1 cellular context compared by ENCODE assay signal in the genomic region with DNA sequence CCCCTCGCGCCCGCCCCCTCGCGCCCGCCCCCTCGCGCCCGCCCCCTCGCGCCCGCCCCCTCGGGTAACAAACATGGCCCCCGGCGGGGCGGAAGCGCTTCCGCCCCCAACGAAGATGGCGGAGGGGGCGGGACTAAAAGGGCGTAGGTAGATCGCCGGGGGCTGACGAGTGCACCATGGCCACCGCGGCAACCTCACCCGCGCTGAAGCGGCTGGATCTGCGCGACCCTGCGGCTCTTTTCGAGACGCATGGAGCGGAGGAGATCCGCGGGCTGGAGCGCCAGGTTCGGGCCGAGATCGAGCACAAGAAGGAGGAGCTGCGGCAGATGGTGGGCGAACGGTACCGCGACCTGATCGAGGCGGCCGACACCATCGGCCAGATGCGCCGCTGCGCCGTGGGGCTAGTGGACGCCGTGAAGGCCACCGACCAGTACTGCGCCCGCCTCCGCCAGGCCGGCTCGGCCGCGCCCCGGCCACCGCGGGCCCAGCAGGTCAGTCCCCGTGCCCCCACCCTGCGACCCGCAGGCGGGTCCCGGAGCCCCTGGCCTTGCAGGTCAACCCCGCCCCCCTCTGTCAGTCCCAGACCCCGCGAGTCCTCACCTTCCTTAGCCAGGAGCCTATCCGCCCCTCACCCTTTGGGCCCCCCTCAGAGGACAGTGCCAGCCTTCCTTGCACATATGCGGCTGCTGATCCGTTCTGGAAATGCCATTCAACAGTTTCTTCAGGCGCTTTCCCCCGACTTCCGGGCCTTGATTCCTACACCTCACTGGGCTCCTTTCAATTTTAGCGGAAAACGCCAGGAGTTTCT.
TF ChIP-seq lines count a peak whose summit lies in the region.

A gene with protein sequence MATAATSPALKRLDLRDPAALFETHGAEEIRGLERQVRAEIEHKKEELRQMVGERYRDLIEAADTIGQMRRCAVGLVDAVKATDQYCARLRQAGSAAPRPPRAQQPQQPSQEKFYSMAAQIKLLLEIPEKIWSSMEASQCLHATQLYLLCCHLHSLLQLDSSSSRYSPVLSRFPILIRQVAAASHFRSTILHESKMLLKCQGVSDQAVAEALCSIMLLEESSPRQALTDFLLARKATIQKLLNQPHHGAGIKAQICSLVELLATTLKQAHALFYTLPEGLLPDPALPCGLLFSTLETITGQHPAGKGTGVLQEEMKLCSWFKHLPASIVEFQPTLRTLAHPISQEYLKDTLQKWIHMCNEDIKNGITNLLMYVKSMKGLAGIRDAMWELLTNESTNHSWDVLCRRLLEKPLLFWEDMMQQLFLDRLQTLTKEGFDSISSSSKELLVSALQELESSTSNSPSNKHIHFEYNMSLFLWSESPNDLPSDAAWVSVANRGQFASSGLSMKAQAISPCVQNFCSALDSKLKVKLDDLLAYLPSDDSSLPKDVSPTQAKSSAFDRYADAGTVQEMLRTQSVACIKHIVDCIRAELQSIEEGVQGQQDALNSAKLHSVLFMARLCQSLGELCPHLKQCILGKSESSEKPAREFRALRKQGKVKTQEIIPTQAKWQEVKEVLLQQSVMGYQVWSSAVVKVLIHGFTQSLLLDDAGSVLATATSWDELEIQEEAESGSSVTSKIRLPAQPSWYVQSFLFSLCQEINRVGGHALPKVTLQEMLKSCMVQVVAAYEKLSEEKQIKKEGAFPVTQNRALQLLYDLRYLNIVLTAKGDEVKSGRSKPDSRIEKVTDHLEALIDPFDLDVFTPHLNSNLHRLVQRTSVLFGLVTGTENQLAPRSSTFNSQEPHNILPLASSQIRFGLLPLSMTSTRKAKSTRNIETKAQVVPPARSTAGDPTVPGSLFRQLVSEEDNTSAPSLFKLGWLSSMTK (plus strand): TSS at position 162 of the 808 bp plus-strand sequence. CDS start 15 bp downstream, at position 177.

TF ChIP-seq in K562, 482 proteins besides CTCF, POLR2A, EP300 and RAD21 (continued from another document and continues in another):
- no peak for TF ChIP-seq MYBL2 (IDR thresholded peaks at IDR 0.05; ENCODE audit: low read depth)
- no peak for TF ChIP-seq MYBL2 (CRISPR knock-in tag; IDR thresholded peaks at IDR 0.05; ENCODE audit: borderline replicate concordance)
- no peak for TF ChIP-seq TSC22D4 (tag; IDR thresholded peaks at IDR 0.05)
- no peak for TF ChIP-seq RNF2 (IDR thresholded peaks at IDR 0.05)
- TF ChIP-seq, protein P1, sequence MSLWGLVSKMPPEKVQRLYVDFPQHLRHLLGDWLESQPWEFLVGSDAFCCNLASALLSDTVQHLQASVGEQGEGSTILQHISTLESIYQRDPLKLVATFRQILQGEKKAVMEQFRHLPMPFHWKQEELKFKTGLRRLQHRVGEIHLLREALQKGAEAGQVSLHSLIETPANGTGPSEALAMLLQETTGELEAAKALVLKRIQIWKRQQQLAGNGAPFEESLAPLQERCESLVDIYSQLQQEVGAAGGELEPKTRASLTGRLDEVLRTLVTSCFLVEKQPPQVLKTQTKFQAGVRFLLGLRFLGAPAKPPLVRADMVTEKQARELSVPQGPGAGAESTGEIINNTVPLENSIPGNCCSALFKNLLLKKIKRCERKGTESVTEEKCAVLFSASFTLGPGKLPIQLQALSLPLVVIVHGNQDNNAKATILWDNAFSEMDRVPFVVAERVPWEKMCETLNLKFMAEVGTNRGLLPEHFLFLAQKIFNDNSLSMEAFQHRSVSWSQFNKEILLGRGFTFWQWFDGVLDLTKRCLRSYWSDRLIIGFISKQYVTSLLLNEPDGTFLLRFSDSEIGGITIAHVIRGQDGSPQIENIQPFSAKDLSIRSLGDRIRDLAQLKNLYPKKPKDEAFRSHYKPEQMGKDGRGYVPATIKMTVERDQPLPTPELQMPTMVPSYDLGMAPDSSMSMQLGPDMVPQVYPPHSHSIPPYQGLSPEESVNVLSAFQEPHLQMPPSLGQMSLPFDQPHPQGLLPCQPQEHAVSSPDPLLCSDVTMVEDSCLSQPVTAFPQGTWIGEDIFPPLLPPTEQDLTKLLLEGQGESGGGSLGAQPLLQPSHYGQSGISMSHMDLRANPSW (CRISPR knock-in tag; IDR thresholded peaks at IDR 0.05) = no peak
- no peak for TF ChIP-seq ZSCAN32 (CRISPR knock-in tag; IDR thresholded peaks at IDR 0.05)
- peak; percentile 91 for TF ChIP-seq RBBP5 (IDR thresholded peaks at IDR 0.05; ENCODE audit: borderline replicate concordance, insufficient read depth, low read length, poor library complexity, severe bottlenecking)
- no peak for TF ChIP-seq ZBTB5 (IDR thresholded peaks at IDR 0.05)
- TF ChIP-seq HNRNPLL (IDR thresholded peaks at IDR 0.05; ENCODE audit: low read depth, low read length, poor library complexity, severe bottlenecking) = peak; percentile 8
- TF ChIP-seq SAFB2 (IDR thresholded peaks at IDR 0.05; ENCODE audit: borderline replicate concordance, low read depth, low read length, severe bottlenecking) = no peak
- no peak for TF ChIP-seq HNRNPL (IDR thresholded peaks at IDR 0.05; ENCODE audit: low read depth, low read length)
- 0 out of 2 replicates have a peak, but pooled peaks have one; percentile 32 for TF ChIP-seq ERF (CRISPR knock-in tag; IDR thresholded peaks at IDR 0.05)
- TF ChIP-seq, protein P2, sequence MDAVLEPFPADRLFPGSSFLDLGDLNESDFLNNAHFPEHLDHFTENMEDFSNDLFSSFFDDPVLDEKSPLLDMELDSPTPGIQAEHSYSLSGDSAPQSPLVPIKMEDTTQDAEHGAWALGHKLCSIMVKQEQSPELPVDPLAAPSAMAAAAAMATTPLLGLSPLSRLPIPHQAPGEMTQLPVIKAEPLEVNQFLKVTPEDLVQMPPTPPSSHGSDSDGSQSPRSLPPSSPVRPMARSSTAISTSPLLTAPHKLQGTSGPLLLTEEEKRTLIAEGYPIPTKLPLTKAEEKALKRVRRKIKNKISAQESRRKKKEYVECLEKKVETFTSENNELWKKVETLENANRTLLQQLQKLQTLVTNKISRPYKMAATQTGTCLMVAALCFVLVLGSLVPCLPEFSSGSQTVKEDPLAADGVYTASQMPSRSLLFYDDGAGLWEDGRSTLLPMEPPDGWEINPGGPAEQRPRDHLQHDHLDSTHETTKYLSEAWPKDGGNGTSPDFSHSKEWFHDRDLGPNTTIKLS (IDR thresholded peaks at IDR 0.05; ENCODE audit: borderline replicate concordance, low read depth) = no peak
- peak; percentile 49 for TF ChIP-seq CXXC5 (CRISPR knock-in tag; IDR thresholded peaks at IDR 0.05)
- TF ChIP-seq KDM1A (IDR thresholded peaks at IDR 0.05) = no peak
- no peak for TF ChIP-seq TRIM24 (IDR thresholded peaks at IDR 0.05)
- TF ChIP-seq OTX1 (CRISPR knock-in tag; IDR thresholded peaks at IDR 0.05) = no peak
- TF ChIP-seq L3MBTL2 (IDR thresholded peaks at IDR 0.05) = peak; percentile 9; the same call in 1 of the 2 replicates
- TF ChIP-seq ETV5 (CRISPR knock-in tag; IDR thresholded peaks at IDR 0.05; ENCODE audit: low read depth) = no peak
- TF ChIP-seq ZBTB7A (IDR thresholded peaks at IDR 0.05; ENCODE audit: borderline replicate concordance, control insufficient read depth, low read depth, low read length) = peak; percentile 70; the same call in 1 of the 2 replicates
- TF ChIP-seq NR3C1 (CRISPR knock-in tag; IDR thresholded peaks at IDR 0.05) = 0 out of 2 replicates have a peak, but pooled peaks have one; percentile 29
- TF ChIP-seq ARID1B (IDR thresholded peaks at IDR 0.05) = no peak
- TF ChIP-seq ILF3 (IDR thresholded peaks at IDR 0.05; ENCODE audit: borderline replicate concordance) = no peak
- no peak for TF ChIP-seq SIN3B (IDR thresholded peaks at IDR 0.05; ENCODE audit: low read depth)
- no peak for TF ChIP-seq ATF1 (CRISPR knock-in tag; IDR thresholded peaks at IDR 0.05)
- TF ChIP-seq ATF1 (tag; IDR thresholded peaks at IDR 0.05) = peak; percentile 78
- TF ChIP-seq LARP7 (IDR thresholded peaks at IDR 0.05) = no peak
- TF ChIP-seq, protein P3, sequence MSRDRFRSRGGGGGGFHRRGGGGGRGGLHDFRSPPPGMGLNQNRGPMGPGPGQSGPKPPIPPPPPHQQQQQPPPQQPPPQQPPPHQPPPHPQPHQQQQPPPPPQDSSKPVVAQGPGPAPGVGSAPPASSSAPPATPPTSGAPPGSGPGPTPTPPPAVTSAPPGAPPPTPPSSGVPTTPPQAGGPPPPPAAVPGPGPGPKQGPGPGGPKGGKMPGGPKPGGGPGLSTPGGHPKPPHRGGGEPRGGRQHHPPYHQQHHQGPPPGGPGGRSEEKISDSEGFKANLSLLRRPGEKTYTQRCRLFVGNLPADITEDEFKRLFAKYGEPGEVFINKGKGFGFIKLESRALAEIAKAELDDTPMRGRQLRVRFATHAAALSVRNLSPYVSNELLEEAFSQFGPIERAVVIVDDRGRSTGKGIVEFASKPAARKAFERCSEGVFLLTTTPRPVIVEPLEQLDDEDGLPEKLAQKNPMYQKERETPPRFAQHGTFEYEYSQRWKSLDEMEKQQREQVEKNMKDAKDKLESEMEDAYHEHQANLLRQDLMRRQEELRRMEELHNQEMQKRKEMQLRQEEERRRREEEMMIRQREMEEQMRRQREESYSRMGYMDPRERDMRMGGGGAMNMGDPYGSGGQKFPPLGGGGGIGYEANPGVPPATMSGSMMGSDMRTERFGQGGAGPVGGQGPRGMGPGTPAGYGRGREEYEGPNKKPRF (IDR thresholded peaks at IDR 0.05; ENCODE audit: low read depth, low read length) = no peak
- no peak for TF ChIP-seq PBX2 (CRISPR knock-in tag; IDR thresholded peaks at IDR 0.05; ENCODE audit: low read depth)
- no peak for TF ChIP-seq PBX2 (tag; conservative IDR thresholded peaks at IDR 0.05; ENCODE audit: low read depth)
- TF ChIP-seq FOXK2 (conservative IDR thresholded peaks at IDR 0.05 in 1 of 2, IDR thresholded peaks at IDR 0.05 in 1 of 2; ENCODE audit: low read depth in 2 of 2) = no peak
- TF ChIP-seq, protein P4, sequence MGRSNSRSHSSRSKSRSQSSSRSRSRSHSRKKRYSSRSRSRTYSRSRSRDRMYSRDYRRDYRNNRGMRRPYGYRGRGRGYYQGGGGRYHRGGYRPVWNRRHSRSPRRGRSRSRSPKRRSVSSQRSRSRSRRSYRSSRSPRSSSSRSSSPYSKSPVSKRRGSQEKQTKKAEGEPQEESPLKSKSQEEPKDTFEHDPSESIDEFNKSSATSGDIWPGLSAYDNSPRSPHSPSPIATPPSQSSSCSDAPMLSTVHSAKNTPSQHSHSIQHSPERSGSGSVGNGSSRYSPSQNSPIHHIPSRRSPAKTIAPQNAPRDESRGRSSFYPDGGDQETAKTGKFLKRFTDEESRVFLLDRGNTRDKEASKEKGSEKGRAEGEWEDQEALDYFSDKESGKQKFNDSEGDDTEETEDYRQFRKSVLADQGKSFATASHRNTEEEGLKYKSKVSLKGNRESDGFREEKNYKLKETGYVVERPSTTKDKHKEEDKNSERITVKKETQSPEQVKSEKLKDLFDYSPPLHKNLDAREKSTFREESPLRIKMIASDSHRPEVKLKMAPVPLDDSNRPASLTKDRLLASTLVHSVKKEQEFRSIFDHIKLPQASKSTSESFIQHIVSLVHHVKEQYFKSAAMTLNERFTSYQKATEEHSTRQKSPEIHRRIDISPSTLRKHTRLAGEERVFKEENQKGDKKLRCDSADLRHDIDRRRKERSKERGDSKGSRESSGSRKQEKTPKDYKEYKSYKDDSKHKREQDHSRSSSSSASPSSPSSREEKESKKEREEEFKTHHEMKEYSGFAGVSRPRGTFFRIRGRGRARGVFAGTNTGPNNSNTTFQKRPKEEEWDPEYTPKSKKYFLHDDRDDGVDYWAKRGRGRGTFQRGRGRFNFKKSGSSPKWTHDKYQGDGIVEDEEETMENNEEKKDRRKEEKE (IDR thresholded peaks at IDR 0.05; ENCODE audit: borderline replicate concordance in 1 of 2, control insufficient read depth in 1 of 2, low read depth in 2 of 2, low read length in 1 of 2) = no peak
- TF ChIP-seq RCOR1 (IDR thresholded peaks at IDR 0.05; ENCODE audit: borderline replicate concordance in 1 of 2, low read depth in 2 of 2, low read length in 2 of 2) = no peak
- no peak for TF ChIP-seq SMAD2 (IDR thresholded peaks at IDR 0.05; ENCODE audit: low read depth, low read length)
- TF ChIP-seq ZNF583 (CRISPR knock-in tag; IDR thresholded peaks at IDR 0.05) = no peak
- no peak for TF ChIP-seq FOSL1 (tag; conservative IDR thresholded peaks at IDR 0.05)
- TF ChIP-seq KLF13 (tag; IDR thresholded peaks at IDR 0.05; ENCODE audit: borderline replicate concordance, low read depth) = no peak
- TF ChIP-seq SRF (CRISPR knock-in tag; IDR thresholded peaks at IDR 0.05) = no peak
- no peak for TF ChIP-seq MTF1 (CRISPR knock-in tag; IDR thresholded peaks at IDR 0.05; ENCODE audit: borderline replicate concordance)
